18 cellular contexts compared by ENCODE assay signal in the genomic region with DNA sequence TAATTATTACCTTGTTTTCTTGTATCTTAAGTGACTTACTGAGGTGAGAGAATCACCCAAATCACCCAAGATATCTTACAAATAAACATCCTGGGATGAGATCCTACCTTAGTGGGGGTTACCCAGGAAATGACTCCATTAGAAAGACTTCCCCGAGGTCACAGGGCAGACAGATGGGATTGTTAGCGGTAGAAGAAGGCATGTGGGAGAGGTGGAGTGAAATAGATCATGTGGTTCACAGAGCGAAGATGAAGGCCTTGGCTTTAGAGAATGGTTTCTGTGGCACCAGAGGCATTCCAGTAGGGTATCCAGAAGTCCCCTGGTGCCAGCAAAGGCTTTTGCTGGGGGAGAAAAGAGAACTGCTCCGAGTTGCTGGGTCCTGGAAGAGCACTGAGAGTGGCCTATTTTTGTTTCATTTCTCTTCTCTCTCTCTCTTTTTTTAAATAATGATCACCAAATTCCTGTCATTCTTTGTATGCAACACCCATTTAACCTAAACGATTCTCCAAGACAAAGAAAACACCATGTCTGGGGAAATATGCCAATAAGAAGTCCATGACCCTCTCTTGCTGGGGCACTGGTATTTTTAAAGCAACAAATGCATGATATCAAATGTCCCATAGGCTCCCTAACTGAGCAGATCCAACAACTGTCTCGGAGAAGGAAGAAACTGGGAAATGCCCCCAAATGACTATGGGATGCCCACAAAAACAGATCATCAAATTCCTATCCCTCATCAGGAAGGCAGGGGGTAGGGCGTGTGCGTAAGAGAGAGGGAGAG.
DNase-seq lines count a peak whose midpoint lies in the region; ATAC-seq, FAIRE-seq and TF ChIP-seq lines count a peak whose summit lies in the region.
"Had no signal": no experiment of that assay in that cellular context is flagged by ENCODE, and none has a peak within 500 bp of the region (broad histone marks: within the 10 kb centered on the region; RNA-seq: fewer than 3 reads in every experiment).

No MANE protein-coding gene starts in this region.

- peak overlapping the region; percentile 63 for H3K27ac ChIP-seq in AG04450 (ENCODE audit: low read depth, low read length)
- H3K27ac ChIP-seq: coronary artery, KMS-11, spleen had no signal

- no peak overlapping the region for H3K4me3 Mint-ChIP-seq in activated CD4-positive, alpha-beta T cell treated with anti-CD3 and anti-CD28 coated beads, Interleukin-2, amount 10 ng/mL, durations not matched to agents 24 days and 14 days
- H3K4me3 Mint-ChIP-seq: activated naive CD8-positive, alpha-beta T cell treated with anti-CD3 and anti-CD28 coated beads, Interleukin-2, amount 10 ng/mL, durations not matched to agents 7 days and 5 days; T-helper 1 cell treated with Interleukin-12 subunit alpha and Interleukin-12 subunit beta and Interleukin-4 antibody, amounts not matched to agents 30 μg/mL and 1 μg/mL, for 36 hours had no signal

- intact Hi-C loops in activated CD4-positive, alpha-beta T cell treated with anti-CD3 and anti-CD28 coated beads, Interleukin-2, amount 10 ng/mL, durations not matched to agents 24 days and 14 days (cut with micrococcal nuclease): loop anchor here (10.0 kb wide), 1 partner anchor 85 kb away; no protein-coding TSS in a partner anchor

- H3K27me3 ChIP-seq in AG04450 (ENCODE audit: control insufficient read depth, insufficient read depth, low read length): no peaks in the 10 kb centered on the region
- H3K27me3 ChIP-seq in bronchial epithelial cell (ENCODE audit: control insufficient read depth, insufficient read depth, low read length): no peaks in the 10 kb centered on the region
- H3K27me3 ChIP-seq: spleen had no signal

- no peak overlapping the region for H3K27ac Mint-ChIP-seq in activated CD4-positive, alpha-beta T cell treated with anti-CD3 and anti-CD28 coated beads, Interleukin-2, amount 10 ng/mL, durations not matched to agents 24 days and 14 days
- H3K27ac Mint-ChIP-seq: activated naive CD8-positive, alpha-beta T cell treated with anti-CD3 and anti-CD28 coated beads, Interleukin-2, amount 10 ng/mL, durations not matched to agents 7 days and 5 days; T-helper 1 cell treated with Interleukin-12 subunit alpha and Interleukin-12 subunit beta and Interleukin-4 antibody, amounts not matched to agents 30 μg/mL and 1 μg/mL, for 36 hours had no signal

- FAIRE-seq in bronchial epithelial cell (lab: Jason Lieb, UNC): no peak

- no peak overlapping the region for H3K4me3 ChIP-seq in AG04450 (ENCODE audit: low read depth, low read length)
- no peak overlapping the region for H3K4me3 ChIP-seq in bronchial epithelial cell (ENCODE audit: low read depth, low read length)
- H3K4me3 ChIP-seq: coronary artery, spleen had no signal

- TF ChIP-seq CTCF in AG04450 (IDR thresholded peaks at IDR 0.05; ENCODE audit: low read depth, low read length) (no peak), bronchial epithelial cell (IDR thresholded peaks at IDR 0.05; ENCODE audit: insufficient read depth, low read length, severe bottlenecking) (no peak)

- H3K36me3 Mint-ChIP-seq in activated CD4-positive, alpha-beta T cell treated with anti-CD3 and anti-CD28 coated beads, Interleukin-2, amount 10 ng/mL, durations not matched to agents 24 days and 14 days (ENCODE audit: low read depth): no peaks in the 10 kb centered on the region
- H3K36me3 Mint-ChIP-seq: activated naive CD8-positive, alpha-beta T cell treated with anti-CD3 and anti-CD28 coated beads, Interleukin-2, amount 10 ng/mL, durations not matched to agents 7 days and 5 days had no signal

- ATAC-seq in GM19467 (IDR thresholded peaks at IDR 0.05; ENCODE audit: unreplicated experiment): no peak
- ATAC-seq: esophagus mucosa had no signal

- peaks cover 2% of the 10 kb centered on the region; the same call in 1 of the 2 replicates for H3K9me3 ChIP-seq in AG04450 (ENCODE audit: control insufficient read depth, insufficient read depth, low read length)
- H3K9me3 ChIP-seq: spleen had no signal

- POLR2A ChIA-PET in AG04450 (lab: Yijun Ruan, JAX): no interaction called here

- H3K9me3 Mint-ChIP-seq in activated CD4-positive, alpha-beta T cell treated with anti-CD3 and anti-CD28 coated beads, Interleukin-2, amount 10 ng/mL, durations not matched to agents 24 days and 14 days: no peaks in the 10 kb centered on the region
- H3K9me3 Mint-ChIP-seq: T-helper 1 cell treated with Interleukin-12 subunit alpha and Interleukin-12 subunit beta and Interleukin-4 antibody, amounts not matched to agents 30 μg/mL and 1 μg/mL, for 36 hours had no signal

- no peaks in the 10 kb centered on the region for H3K36me3 ChIP-seq in bronchial epithelial cell (ENCODE audit: control insufficient read depth, insufficient read depth, low read length)
- H3K36me3 ChIP-seq: spleen had no signal

- no peaks in the 10 kb centered on the region for H3K4me1 Mint-ChIP-seq in activated CD4-positive, alpha-beta T cell treated with anti-CD3 and anti-CD28 coated beads, Interleukin-2, amount 10 ng/mL, durations not matched to agents 24 days and 14 days
- H3K4me1 Mint-ChIP-seq: activated naive CD8-positive, alpha-beta T cell treated with anti-CD3 and anti-CD28 coated beads, Interleukin-2, amount 10 ng/mL, durations not matched to agents 7 days and 5 days had no signal

- H3K27me3 Mint-ChIP-seq in activated CD4-positive, alpha-beta T cell treated with anti-CD3 and anti-CD28 coated beads, Interleukin-2, amount 10 ng/mL, durations not matched to agents 24 days and 14 days: no peaks in the 10 kb centered on the region
- H3K27me3 Mint-ChIP-seq: activated naive CD8-positive, alpha-beta T cell treated with anti-CD3 and anti-CD28 coated beads, Interleukin-2, amount 10 ng/mL, durations not matched to agents 7 days and 5 days had no signal

- CTCF ChIA-PET in AG04450 (lab: Charles Lee): no interaction called here

- DNase-seq in AG04450 (ENCODE audit: low read depth, low spot score) (no peak), HT1080 (ENCODE audit: low read depth) (peak; percentile 77), bronchial epithelial cell (ENCODE audit: low read depth) (peak; percentile 29), left kidney (ENCODE audit: low read depth, low spot score) (peak; percentile 18), inferior parietal cortex (ENCODE audit: extremely low spot score) (no peak)
- DNase-seq in activated CD4-positive, alpha-beta T cell treated with anti-CD3 and anti-CD28 coated beads, Interleukin-2, amount 10 ng/mL, durations not matched to agents 24 days and 14 days: no peak
- DNase-seq in stimulated activated naive CD4-positive, alpha-beta T cell (lab: John Stamatoyannopoulos, UW): no peak
- DNase-seq: activated naive CD8-positive, alpha-beta T cell treated with anti-CD3 and anti-CD28 coated beads, Interleukin-2, amount 10 ng/mL, durations not matched to agents 7 days and 5 days; AML-193; DMS53; NCI-H510A treated with DMSO at 0.1 percent for 48 hours; nucleus accumbens; spleen had no signal

Comparison
In these comparisons a context has a peak if more than half of its experiments do, and no peak if none do; other contexts are left out.
1. DNase-seq: peak in HT1080 (single experiment), bronchial epithelial cell (single experiment) and left kidney (single experiment); none in AG04450 (single experiment), activated CD4-positive, alpha-beta T cell treated with anti-CD3 and anti-CD28 coated beads, Interleukin-2, amount 10 ng/mL, durations not matched to agents 24 days and 14 days (single experiment), inferior parietal cortex (single experiment) and stimulated activated naive CD4-positive, alpha-beta T cell (0 of 6).